In the genomic region with DNA sequence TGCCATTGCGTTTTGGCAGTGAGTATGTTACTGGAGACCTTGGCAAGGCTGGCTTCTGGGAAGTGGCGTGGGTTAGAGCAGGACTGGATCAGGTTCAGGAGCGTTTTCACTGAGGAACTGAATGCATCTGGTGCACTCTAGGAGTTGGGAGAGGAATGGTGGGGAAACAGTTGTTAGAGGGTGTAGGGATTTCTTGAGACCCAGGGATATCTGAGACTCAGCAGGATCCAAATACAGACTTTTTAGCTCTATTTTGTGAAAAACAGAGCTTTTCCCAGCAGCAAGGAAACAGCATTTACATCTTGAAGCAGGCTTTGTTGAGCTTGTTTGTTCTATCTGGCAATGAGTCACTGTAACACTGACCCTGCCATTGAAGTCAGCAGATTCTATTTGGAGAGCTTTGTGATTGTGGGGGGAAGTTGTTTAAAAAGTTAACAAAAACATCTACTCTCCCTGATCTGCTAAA, we compare ENCODE assay signal across 1 cellular context.
TF ChIP-seq lines count a peak whose summit lies in the region.

No MANE protein-coding gene starts in this region.

TF ChIP-seq in HepG2, 621 proteins besides CTCF, POLR2A, EP300 and RAD21 (continued from another document and continues in another):
- TF ChIP-seq FOXO1 (CRISPR knock-in tag; IDR thresholded peaks at IDR 0.05) (peak; percentile 66; the same call in 1 of the 2 replicates), HDAC6 (IDR thresholded peaks at IDR 0.05; ENCODE audit: low read depth, low read length) (no peak), NR2C2 (CRISPR knock-in tag; IDR thresholded peaks at IDR 0.05; ENCODE audit: borderline replicate concordance) (no peak), KLF13 (CRISPR knock-in tag; IDR thresholded peaks at IDR 0.05) (no peak), SRF (IDR thresholded peaks at IDR 0.05; ENCODE audit: low read depth, low read length) (no peak), ZNF576 (CRISPR knock-in tag; IDR thresholded peaks at IDR 0.05) (no peak), ERF (CRISPR knock-in tag; IDR thresholded peaks at IDR 0.05) (peak; percentile 56; the same call in 1 of the 2 replicates), JUNB (CRISPR knock-in tag; IDR thresholded peaks at IDR 0.05; ENCODE audit: borderline replicate concordance) (no peak; the same call in 1 of the 2 replicates), IKZF4 (CRISPR knock-in tag; IDR thresholded peaks at IDR 0.05; ENCODE audit: borderline replicate concordance, low read depth, not compliant biosample characterization) (no peak), ZNF232 (CRISPR knock-in tag; IDR thresholded peaks at IDR 0.05; ENCODE audit: borderline replicate concordance) (no peak), RFX3 (CRISPR knock-in tag; IDR thresholded peaks at IDR 0.05) (no peak), ZNF326 (CRISPR knock-in tag; IDR thresholded peaks at IDR 0.05; ENCODE audit: borderline replicate concordance) (no peak), PHF20 (CRISPR knock-in tag; IDR thresholded peaks at IDR 0.05) (no peak), ZSCAN12 (CRISPR knock-in tag; IDR thresholded peaks at IDR 0.05) (no peak), FOXA3 (CRISPR knock-in tag; IDR thresholded peaks at IDR 0.05) (peak; percentile 83), ZNF670 (CRISPR knock-in tag; IDR thresholded peaks at IDR 0.05; ENCODE audit: borderline replicate concordance) (no peak), EZH2 (conservative IDR thresholded peaks at IDR 0.05; ENCODE audit: low read depth, low read length) (no peak), ARNT (IDR thresholded peaks at IDR 0.05) (no peak), TAF15 (IDR thresholded peaks at IDR 0.05; ENCODE audit: low read depth, low read length, poor library complexity, severe bottlenecking) (no peak), RARG (CRISPR knock-in tag; IDR thresholded peaks at IDR 0.05; ENCODE audit: low read depth) (no peak), ZFP36L1 (CRISPR knock-in tag; IDR thresholded peaks at IDR 0.05) (no peak), DMAP1 (CRISPR knock-in tag; IDR thresholded peaks at IDR 0.05) (peak; percentile 28; the same call in 1 of the 2 replicates), BHLHE40 (IDR thresholded peaks at IDR 0.05; ENCODE audit: low read length) (no peak), ZFP82 (CRISPR knock-in tag; IDR thresholded peaks at IDR 0.05; ENCODE audit: borderline replicate concordance) (no peak), MXD4 (CRISPR knock-in tag; IDR thresholded peaks at IDR 0.05) (no peak), ZNF724P (CRISPR knock-in tag; IDR thresholded peaks at IDR 0.05; ENCODE audit: borderline replicate concordance) (no peak), FOSL2 (CRISPR knock-in tag; IDR thresholded peaks at IDR 0.05) (peak; percentile 93), ZBTB26 (CRISPR knock-in tag; IDR thresholded peaks at IDR 0.05; ENCODE audit: borderline replicate concordance) (peak; percentile 53; the same call in 1 of the 2 replicates), ZMYM4 (CRISPR knock-in tag; IDR thresholded peaks at IDR 0.05) (0 out of 2 replicates have a peak, but pooled peaks have one; percentile 34), ZNF652 (CRISPR knock-in tag; IDR thresholded peaks at IDR 0.05; ENCODE audit: borderline replicate concordance, low read depth) (no peak), KDM5B (CRISPR knock-in tag; IDR thresholded peaks at IDR 0.05; ENCODE audit: borderline replicate concordance) (no peak), ZNF44 (CRISPR knock-in tag; IDR thresholded peaks at IDR 0.05) (no peak), BCL6 (CRISPR knock-in tag; IDR thresholded peaks at IDR 0.05) (no peak), TSC22D2 (CRISPR knock-in tag; IDR thresholded peaks at IDR 0.05; ENCODE audit: borderline replicate concordance) (no peak), NR2F2 (IDR thresholded peaks at IDR 0.05; ENCODE audit: borderline replicate concordance, low read depth) (peak; percentile 68; the same call in 1 of the 2 replicates), TBL1XR1 (IDR thresholded peaks at IDR 0.05; ENCODE audit: borderline replicate concordance, low read length, partially characterized antibody) (no peak), ZNF569 (CRISPR knock-in tag; IDR thresholded peaks at IDR 0.05; ENCODE audit: borderline replicate concordance) (no peak), KDM2A (CRISPR knock-in tag; IDR thresholded peaks at IDR 0.05; ENCODE audit: borderline replicate concordance, low read depth) (no peak), ZNF207 (IDR thresholded peaks at IDR 0.05; ENCODE audit: borderline replicate concordance) (no peak), ZNF17 (CRISPR knock-in tag; IDR thresholded peaks at IDR 0.05) (no peak), MEIS2 (CRISPR knock-in tag; IDR thresholded peaks at IDR 0.05) (no peak)
- TF ChIP-seq, protein P1, sequence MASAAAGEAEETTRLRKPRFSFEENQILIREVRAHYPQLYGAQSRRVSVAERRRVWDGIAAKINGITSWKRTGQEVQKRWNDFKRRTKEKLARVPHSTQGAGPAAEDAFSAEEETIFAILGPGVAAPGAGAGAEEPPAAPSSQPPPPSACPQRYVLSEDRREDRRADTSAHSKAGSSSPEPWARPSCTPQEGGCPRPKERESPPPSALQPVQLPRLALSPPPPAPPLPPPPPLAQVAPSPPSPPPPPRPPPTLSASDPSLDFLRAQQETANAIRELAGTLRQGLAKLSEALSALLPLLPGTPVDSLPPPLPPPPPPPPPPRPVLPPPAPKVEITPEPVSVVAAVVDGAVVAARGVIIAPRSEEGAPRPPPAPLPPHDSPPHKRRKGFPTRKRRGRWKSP (CRISPR knock-in tag; IDR thresholded peaks at IDR 0.05), result no peak; the same call in 1 of the 2 replicates
- TF ChIP-seq, protein P2, sequence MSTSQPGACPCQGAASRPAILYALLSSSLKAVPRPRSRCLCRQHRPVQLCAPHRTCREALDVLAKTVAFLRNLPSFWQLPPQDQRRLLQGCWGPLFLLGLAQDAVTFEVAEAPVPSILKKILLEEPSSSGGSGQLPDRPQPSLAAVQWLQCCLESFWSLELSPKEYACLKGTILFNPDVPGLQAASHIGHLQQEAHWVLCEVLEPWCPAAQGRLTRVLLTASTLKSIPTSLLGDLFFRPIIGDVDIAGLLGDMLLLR (CRISPR knock-in tag; IDR thresholded peaks at IDR 0.05), result no peak
- TF ChIP-seq, protein P3, sequence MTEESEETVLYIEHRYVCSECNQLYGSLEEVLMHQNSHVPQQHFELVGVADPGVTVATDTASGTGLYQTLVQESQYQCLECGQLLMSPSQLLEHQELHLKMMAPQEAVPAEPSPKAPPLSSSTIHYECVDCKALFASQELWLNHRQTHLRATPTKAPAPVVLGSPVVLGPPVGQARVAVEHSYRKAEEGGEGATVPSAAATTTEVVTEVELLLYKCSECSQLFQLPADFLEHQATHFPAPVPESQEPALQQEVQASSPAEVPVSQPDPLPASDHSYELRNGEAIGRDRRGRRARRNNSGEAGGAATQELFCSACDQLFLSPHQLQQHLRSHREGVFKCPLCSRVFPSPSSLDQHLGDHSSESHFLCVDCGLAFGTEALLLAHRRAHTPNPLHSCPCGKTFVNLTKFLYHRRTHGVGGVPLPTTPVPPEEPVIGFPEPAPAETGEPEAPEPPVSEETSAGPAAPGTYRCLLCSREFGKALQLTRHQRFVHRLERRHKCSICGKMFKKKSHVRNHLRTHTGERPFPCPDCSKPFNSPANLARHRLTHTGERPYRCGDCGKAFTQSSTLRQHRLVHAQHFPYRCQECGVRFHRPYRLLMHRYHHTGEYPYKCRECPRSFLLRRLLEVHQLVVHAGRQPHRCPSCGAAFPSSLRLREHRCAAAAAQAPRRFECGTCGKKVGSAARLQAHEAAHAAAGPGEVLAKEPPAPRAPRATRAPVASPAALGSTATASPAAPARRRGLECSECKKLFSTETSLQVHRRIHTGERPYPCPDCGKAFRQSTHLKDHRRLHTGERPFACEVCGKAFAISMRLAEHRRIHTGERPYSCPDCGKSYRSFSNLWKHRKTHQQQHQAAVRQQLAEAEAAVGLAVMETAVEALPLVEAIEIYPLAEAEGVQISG (CRISPR knock-in tag; IDR thresholded peaks at IDR 0.05), result peak; percentile 32; the same call in 1 of the 2 replicates
- TF ChIP-seq, protein P4, sequence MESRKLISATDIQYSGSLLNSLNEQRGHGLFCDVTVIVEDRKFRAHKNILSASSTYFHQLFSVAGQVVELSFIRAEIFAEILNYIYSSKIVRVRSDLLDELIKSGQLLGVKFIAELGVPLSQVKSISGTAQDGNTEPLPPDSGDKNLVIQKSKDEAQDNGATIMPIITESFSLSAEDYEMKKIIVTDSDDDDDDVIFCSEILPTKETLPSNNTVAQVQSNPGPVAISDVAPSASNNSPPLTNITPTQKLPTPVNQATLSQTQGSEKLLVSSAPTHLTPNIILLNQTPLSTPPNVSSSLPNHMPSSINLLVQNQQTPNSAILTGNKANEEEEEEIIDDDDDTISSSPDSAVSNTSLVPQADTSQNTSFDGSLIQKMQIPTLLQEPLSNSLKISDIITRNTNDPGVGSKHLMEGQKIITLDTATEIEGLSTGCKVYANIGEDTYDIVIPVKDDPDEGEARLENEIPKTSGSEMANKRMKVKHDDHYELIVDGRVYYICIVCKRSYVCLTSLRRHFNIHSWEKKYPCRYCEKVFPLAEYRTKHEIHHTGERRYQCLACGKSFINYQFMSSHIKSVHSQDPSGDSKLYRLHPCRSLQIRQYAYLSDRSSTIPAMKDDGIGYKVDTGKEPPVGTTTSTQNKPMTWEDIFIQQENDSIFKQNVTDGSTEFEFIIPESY (CRISPR knock-in tag; IDR thresholded peaks at IDR 0.05), result no peak
- TF ChIP-seq, protein P5, sequence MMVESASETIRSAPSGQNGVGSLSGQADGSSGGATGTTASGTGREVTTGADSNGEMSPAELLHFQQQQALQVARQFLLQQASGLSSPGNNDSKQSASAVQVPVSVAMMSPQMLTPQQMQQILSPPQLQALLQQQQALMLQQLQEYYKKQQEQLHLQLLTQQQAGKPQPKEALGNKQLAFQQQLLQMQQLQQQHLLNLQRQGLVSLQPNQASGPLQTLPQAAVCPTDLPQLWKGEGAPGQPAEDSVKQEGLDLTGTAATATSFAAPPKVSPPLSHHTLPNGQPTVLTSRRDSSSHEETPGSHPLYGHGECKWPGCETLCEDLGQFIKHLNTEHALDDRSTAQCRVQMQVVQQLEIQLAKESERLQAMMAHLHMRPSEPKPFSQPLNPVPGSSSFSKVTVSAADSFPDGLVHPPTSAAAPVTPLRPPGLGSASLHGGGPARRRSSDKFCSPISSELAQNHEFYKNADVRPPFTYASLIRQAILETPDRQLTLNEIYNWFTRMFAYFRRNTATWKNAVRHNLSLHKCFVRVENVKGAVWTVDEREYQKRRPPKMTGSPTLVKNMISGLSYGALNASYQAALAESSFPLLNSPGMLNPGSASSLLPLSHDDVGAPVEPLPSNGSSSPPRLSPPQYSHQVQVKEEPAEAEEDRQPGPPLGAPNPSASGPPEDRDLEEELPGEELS (CRISPR knock-in tag; IDR thresholded peaks at IDR 0.05), result peak; percentile 79
- TF ChIP-seq, protein P6, sequence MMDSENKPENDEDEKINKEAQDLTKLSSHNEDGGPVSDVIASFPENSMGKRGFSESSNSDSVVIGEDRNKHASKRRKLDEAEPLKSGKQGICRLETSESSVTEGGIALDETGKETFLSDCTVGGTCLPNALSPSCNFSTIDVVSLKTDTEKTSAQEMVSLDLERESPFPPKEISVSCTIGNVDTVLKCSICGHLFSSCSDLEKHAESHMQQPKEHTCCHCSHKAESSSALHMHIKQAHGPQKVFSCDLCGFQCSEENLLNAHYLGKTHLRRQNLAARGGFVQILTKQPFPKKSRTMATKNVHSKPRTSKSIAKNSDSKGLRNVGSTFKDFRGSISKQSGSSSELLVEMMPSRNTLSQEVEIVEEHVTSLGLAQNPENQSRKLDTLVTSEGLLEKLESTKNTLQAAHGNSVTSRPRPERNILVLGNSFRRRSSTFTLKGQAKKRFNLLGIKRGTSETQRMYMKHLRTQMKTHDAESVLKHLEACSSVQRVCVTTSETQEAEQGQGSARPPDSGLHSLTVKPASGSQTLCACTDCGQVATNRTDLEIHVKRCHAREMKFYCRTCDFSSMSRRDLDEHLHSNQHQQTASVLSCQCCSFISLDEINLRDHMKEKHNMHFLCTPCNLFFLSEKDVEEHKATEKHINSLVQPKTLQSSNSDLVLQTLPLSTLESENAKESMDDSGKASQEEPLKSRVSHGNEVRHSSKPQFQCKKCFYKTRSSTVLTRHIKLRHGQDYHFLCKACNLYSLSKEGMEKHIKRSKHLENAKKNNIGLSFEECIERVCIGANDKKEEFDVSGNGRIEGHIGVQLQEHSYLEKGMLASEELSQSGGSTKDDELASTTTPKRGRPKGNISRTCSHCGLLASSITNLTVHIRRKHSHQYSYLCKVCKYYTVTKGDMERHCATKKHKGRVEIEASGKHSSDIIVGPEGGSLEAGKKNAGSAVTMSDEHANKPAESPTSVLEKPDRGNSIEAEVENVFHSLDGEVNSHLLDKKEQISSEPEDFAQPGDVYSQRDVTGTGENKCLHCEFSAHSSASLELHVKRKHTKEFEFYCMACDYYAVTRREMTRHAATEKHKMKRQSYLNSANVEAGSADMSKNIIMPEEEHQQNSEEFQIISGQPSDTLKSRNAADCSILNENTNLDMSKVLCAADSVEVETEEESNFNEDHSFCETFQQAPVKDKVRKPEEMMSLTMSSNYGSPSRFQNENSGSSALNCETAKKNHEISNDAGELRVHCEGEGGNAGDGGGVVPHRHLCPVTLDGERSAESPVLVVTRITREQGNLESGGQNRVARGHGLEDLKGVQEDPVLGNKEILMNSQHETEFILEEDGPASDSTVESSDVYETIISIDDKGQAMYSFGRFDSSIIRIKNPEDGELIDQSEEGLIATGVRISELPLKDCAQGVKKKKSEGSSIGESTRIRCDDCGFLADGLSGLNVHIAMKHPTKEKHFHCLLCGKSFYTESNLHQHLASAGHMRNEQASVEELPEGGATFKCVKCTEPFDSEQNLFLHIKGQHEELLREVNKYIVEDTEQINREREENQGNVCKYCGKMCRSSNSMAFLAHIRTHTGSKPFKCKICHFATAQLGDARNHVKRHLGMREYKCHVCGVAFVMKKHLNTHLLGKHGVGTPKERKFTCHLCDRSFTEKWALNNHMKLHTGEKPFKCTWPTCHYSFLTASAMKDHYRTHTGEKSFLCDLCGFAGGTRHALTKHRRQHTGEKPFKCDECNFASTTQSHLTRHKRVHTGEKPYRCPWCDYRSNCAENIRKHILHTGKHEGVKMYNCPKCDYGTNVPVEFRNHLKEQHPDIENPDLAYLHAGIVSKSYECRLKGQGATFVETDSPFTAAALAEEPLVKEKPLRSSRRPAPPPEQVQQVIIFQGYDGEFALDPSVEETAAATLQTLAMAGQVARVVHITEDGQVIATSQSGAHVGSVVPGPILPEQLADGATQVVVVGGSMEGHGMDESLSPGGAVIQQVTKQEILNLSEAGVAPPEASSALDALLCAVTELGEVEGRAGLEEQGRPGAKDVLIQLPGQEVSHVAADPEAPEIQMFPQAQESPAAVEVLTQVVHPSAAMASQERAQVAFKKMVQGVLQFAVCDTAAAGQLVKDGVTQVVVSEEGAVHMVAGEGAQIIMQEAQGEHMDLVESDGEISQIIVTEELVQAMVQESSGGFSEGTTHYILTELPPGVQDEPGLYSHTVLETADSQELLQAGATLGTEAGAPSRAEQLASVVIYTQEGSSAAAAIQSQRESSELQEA (CRISPR knock-in tag; IDR thresholded peaks at IDR 0.05; ENCODE audit: not compliant biosample characterization), result no peak
